10 cellular contexts compared by ENCODE assay signal in genomic region chr9:72554221-72554641, GRCh38. TPM values are rescaled to one million over a fixed set of nuclear protein-coding genes. Genes with fewer than 3 reads are reported as not detected.
DNase-seq lines count a peak whose midpoint lies in the region.
"Had no signal": no experiment of that assay in that cellular context is flagged by ENCODE, and none has a peak within 500 bp of the region (broad histone marks: within the 10 kb centered on the region; RNA-seq: fewer than 3 reads in every experiment).

No MANE protein-coding gene starts in this region.

- no peaks in the 10 kb centered on the region for H3K36me3 Mint-ChIP-seq in dendritic cell treated with granulocyte-macrophage colony-stimulating factor and Interleukin-4, amounts not matched to agents 40 ng/mL and 50 ng/mL, for 4 days (ENCODE audit: low read depth)

- no peak overlapping the region for H2BK12ac ChIP-seq in mesenchymal stem cell (ENCODE audit: low read length in 2 of 2)

- H3K4me3 ChIP-seq in mesenchymal stem cell (ENCODE audit: insufficient read depth in 1 of 2, low read depth in 1 of 2, low read length in 2 of 2), result no peak overlapping the region

- H2AK5ac ChIP-seq in mesenchymal stem cell (ENCODE audit: low read length, severe bottlenecking), result no peak overlapping the region

- H2BK15ac ChIP-seq in mesenchymal stem cell (ENCODE audit: low read depth, poor library complexity, severe bottlenecking), result no peak overlapping the region

- peaks cover 12% of the 10 kb centered on the region for H3K4me1 Mint-ChIP-seq in dendritic cell treated with granulocyte-macrophage colony-stimulating factor and Interleukin-4, amounts not matched to agents 40 ng/mL and 50 ng/mL, for 4 days (ENCODE audit: low read depth)

- 15% methylated on average over 2 of the region's 3 CpGs for WGBS in mesenchymal stem cell

- DNase-seq in LHCN-M2 (ENCODE audit: low read depth) (peak; percentile 32), mesenchymal stem cell (peak; percentile 52), globus pallidus (ENCODE audit: low spot score) (no peak), SHP77 (lab: John Stamatoyannopoulos, UW) (no peak), HuH-7 (ENCODE audit: low spot score) (no peak)
- no peak for DNase-seq in activated naive CD4-positive, alpha-beta T cell treated with anti-CD3 and anti-CD28 coated beads, Interleukin-2, amount 50 U/mL, for 16 hours
- DNase-seq: NCI-H69, occipital lobe had no signal

- H3K9ac ChIP-seq in mesenchymal stem cell (ENCODE audit: low read length), result peak overlapping the region; percentile 66

- H3K4me2 ChIP-seq in mesenchymal stem cell (ENCODE audit: low read length, poor library complexity, severe bottlenecking), result no peak overlapping the region

- no peak overlapping the region for H4K8ac ChIP-seq in mesenchymal stem cell (ENCODE audit: low read length)

- intact Hi-C loops in dendritic cell treated with granulocyte-macrophage colony-stimulating factor and Interleukin-4, amounts not matched to agents 40 ng/mL and 50 ng/mL, for 4 days (cut with micrococcal nuclease), result no loop called here

- peaks cover 3% of the 10 kb centered on the region for H3K4me1 ChIP-seq in mesenchymal stem cell (ENCODE audit: control insufficient read depth, insufficient read depth, low read depth, low read length)

- H3K27me3 Mint-ChIP-seq in dendritic cell treated with granulocyte-macrophage colony-stimulating factor and Interleukin-4, amounts not matched to agents 40 ng/mL and 50 ng/mL, for 4 days, result no peaks in the 10 kb centered on the region

- H2BK120ac ChIP-seq in mesenchymal stem cell (ENCODE audit: low read depth, low read length), result no peak overlapping the region

- no peak overlapping the region for H2BK5ac ChIP-seq in mesenchymal stem cell (ENCODE audit: low read depth, low read length, poor library complexity, severe bottlenecking)

- H3K27me3 ChIP-seq in mesenchymal stem cell (ENCODE audit: control insufficient read depth in 1 of 2, insufficient read depth in 1 of 2, low read length in 2 of 2), result no peaks in the 10 kb centered on the region
- H3K27me3 ChIP-seq: foreskin keratinocyte had no signal

- H3K4ac ChIP-seq in mesenchymal stem cell (ENCODE audit: low read depth in 1 of 2, low read length in 2 of 2), result no peak overlapping the region

- no peak overlapping the region for H3K23ac ChIP-seq in mesenchymal stem cell (ENCODE audit: low read length in 2 of 2)

- H3K14ac ChIP-seq in mesenchymal stem cell (ENCODE audit: low read length in 2 of 2), result no peak overlapping the region

- H3K36me3 ChIP-seq in mesenchymal stem cell (ENCODE audit: control insufficient read depth in 1 of 2, insufficient read depth in 2 of 2, low read depth in 1 of 2, low read length in 2 of 2), result no peaks in the 10 kb centered on the region

- no peaks in the 10 kb centered on the region for H3K79me1 ChIP-seq in mesenchymal stem cell (replicated peaks; ENCODE audit: low read length, poor library complexity, severe bottlenecking)

- H3K9me3 Mint-ChIP-seq in dendritic cell treated with granulocyte-macrophage colony-stimulating factor and Interleukin-4, amounts not matched to agents 40 ng/mL and 50 ng/mL, for 4 days, result no peaks in the 10 kb centered on the region

- H3K27ac Mint-ChIP-seq in dendritic cell treated with granulocyte-macrophage colony-stimulating factor and Interleukin-4, amounts not matched to agents 40 ng/mL and 50 ng/mL, for 4 days, result peak overlapping the region; percentile 28

- peak overlapping the region; percentile 82 for H3K27ac ChIP-seq in mesenchymal stem cell (ENCODE audit: low read length, poor library complexity, severe bottlenecking)
- H3K27ac ChIP-seq: foreskin keratinocyte had no signal

- H3K18ac ChIP-seq in mesenchymal stem cell (ENCODE audit: low read depth in 1 of 2, low read length in 2 of 2), result no peak overlapping the region

- H4K91ac ChIP-seq in mesenchymal stem cell (ENCODE audit: low read length), result no peak overlapping the region

- H3K9me3 ChIP-seq in mesenchymal stem cell (ENCODE audit: control insufficient read depth, low read length), result no peaks in the 10 kb centered on the region

- H2AFZ ChIP-seq in mesenchymal stem cell (ENCODE audit: low read depth, low read length), result no peak overlapping the region

- H3K4me3 Mint-ChIP-seq in dendritic cell treated with granulocyte-macrophage colony-stimulating factor and Interleukin-4, amounts not matched to agents 40 ng/mL and 50 ng/mL, for 4 days, result no peak overlapping the region

RNA-seq across cellular contexts. Expression of gene TMC1, which starts 32.8 kb away (rescaled TPM):
- not detected in 2 replicates for total RNA-seq in LHCN-M2 (2014; rRNA removed)
- polyA plus RNA-seq in LHCN-M2 (2012), result 0.06 TPM
- polyA plus RNA-seq in mesenchymal stem cell (2013, experiment 1 of 2), result 0.10 TPM
- polyA plus RNA-seq in mesenchymal stem cell (2013, experiment 2 of 2), result 0.04 TPM
- total RNA-seq: foreskin keratinocyte had no signal
- polyA plus RNA-seq: foreskin keratinocyte had no signal

Comparison
In these comparisons a context has a peak if more than half of its experiments do, and no peak if none do; other contexts are left out.
1. DNase-seq: peak in LHCN-M2 (single experiment) and mesenchymal stem cell (single experiment); none in globus pallidus (single experiment), SHP77 (0 of 2), HuH-7 (single experiment) and activated naive CD4-positive, alpha-beta T cell treated with anti-CD3 and anti-CD28 coated beads, Interleukin-2, amount 50 U/mL, for 16 hours (single experiment).